ENCODE assay signal across 11 cellular contexts in the genomic region with DNA sequence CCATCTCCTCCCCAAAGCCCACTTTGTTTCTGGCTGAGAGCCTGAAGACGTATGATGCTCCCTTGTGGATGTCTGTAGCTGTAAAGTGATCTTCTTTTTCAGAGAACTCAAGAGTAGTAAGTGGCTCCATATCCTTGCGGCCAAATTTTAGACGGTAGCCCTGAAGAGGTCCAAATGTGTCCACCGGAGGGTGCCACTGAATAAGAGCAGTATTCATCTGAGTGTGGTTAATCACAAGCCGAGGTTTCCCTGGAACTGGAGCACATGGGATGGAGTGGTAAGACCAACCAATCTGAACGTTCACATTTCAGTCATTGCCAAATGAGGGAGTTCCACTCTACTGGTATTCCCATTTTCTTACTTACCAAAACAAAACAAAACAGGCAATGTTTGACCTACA.
DNase-seq lines count a peak whose midpoint lies in the region; ATAC-seq, FAIRE-seq and TF ChIP-seq lines count a peak whose summit lies in the region.
"Had no signal": no experiment of that assay in that cellular context is flagged by ENCODE, and none has a peak within 500 bp of the region (broad histone marks: within the 10 kb centered on the region; RNA-seq: fewer than 3 reads in every experiment).

No MANE protein-coding gene starts in this region.

- ATAC-seq in GM21423 (IDR thresholded peaks at IDR 0.05; ENCODE audit: unreplicated experiment) (no peak), GM19455 (IDR thresholded peaks at IDR 0.05; ENCODE audit: unreplicated experiment) (no peak)
- ATAC-seq: naive thymus-derived CD4-positive, alpha-beta T cell had no signal

- no peaks in the 10 kb centered on the region for H3K27me3 Mint-ChIP-seq in neural crest cell (ENCODE audit: low read depth)

- TF ChIP-seq POLR2A in H54 (IDR thresholded peaks at IDR 0.05; ENCODE audit: low read depth, low read length), result no peak
- no peak for TF ChIP-seq POLR2A in erythroblast (IDR thresholded peaks at IDR 0.05; ENCODE audit: low read length)

- H3K27ac Mint-ChIP-seq in neural crest cell (ENCODE audit: unreplicated experiment), result no peak overlapping the region
- H3K27ac Mint-ChIP-seq: naive thymus-derived CD4-positive, alpha-beta T cell; stimulated activated naive CD8-positive, alpha-beta T cell treated with anti-CD3 and anti-CD28 coated beads, Interleukin-15, Interleukin-2, amounts not matched to agents 100 ng/mL and 50 ng/mL, for 24 hours had no signal

- TF ChIP-seq CTCF in neural crest cell (conservative IDR thresholded peaks at IDR 0.05), result peak; percentile 52

- H3K4me1 Mint-ChIP-seq in neural crest cell, result no peaks in the 10 kb centered on the region
- H3K4me1 Mint-ChIP-seq: naive thymus-derived CD4-positive, alpha-beta T cell had no signal

- DNase-seq in H54 (ENCODE audit: insufficient read length, low spot score) (peak; percentile 11), NCI-H226 (peak; percentile 22), erythroblast (lab: John Stamatoyannopoulos, UW) (peak; percentile 1 to 12), neural crest cell (ENCODE audit: low read depth, low spot score) (no peak)
- DNase-seq in stimulated activated CD4-positive, alpha-beta T cell treated with anti-CD3 and anti-CD28 coated beads, Interleukin-4, amount 100 ng/mL, for 4 hours, result no peak
- DNase-seq in NK-92 treated with Interleukin-12 subunit alpha and Interleukin-12 subunit beta, amount 100 ng/mL, for 24 hours (lab: John Stamatoyannopoulos, UW), result no peak
- DNase-seq: naive thymus-derived CD4-positive, alpha-beta T cell; NCI-H510A had no signal

- no peak overlapping the region for H3K4me3 Mint-ChIP-seq in neural crest cell
- H3K4me3 Mint-ChIP-seq: naive thymus-derived CD4-positive, alpha-beta T cell; stimulated activated naive CD8-positive, alpha-beta T cell treated with anti-CD3 and anti-CD28 coated beads, Interleukin-15, Interleukin-2, amounts not matched to agents 100 ng/mL and 50 ng/mL, for 24 hours had no signal

- peaks cover 31% of the 10 kb centered on the region for H3K36me3 Mint-ChIP-seq in neural crest cell (ENCODE audit: low read depth)
- H3K36me3 Mint-ChIP-seq: naive thymus-derived CD4-positive, alpha-beta T cell had no signal

- H3K9me3 Mint-ChIP-seq in neural crest cell, result no peaks in the 10 kb centered on the region

- peak; percentile 78 for FAIRE-seq in H54 (lab: Jason Lieb, UNC)

Comparison
In these comparisons a context has a peak if more than half of its experiments do, and no peak if none do; other contexts are left out.
1. DNase-seq: peak in H54 (single experiment), NCI-H226 (single experiment) and erythroblast (2 of 2); none in neural crest cell (single experiment), stimulated activated CD4-positive, alpha-beta T cell treated with anti-CD3 and anti-CD28 coated beads, Interleukin-4, amount 100 ng/mL, for 4 hours (0 of 2) and NK-92 treated with Interleukin-12 subunit alpha and Interleukin-12 subunit beta, amount 100 ng/mL, for 24 hours (single experiment).